ENCODE assay signal across 15 cellular contexts in genomic region chr12:81300454-81300853, GRCh38.
DNase-seq lines count a peak whose midpoint lies in the region; ATAC-seq, FAIRE-seq and TF ChIP-seq lines count a peak whose summit lies in the region.
"Had no signal": no experiment of that assay in that cellular context is flagged by ENCODE, and none has a peak within 500 bp of the region (broad histone marks: within the 10 kb centered on the region; RNA-seq: fewer than 3 reads in every experiment).

No MANE protein-coding gene starts in this region.

- H3K4me3 Mint-ChIP-seq in endothelial cell (ENCODE audit: unreplicated experiment) = no peak overlapping the region
- H3K4me3 Mint-ChIP-seq in stimulated activated naive CD8-positive, alpha-beta T cell treated with anti-CD3 and anti-CD28 coated beads, Interleukin-15, amount 100 ng/mL, for 72 hours = no peak overlapping the region

- H3K4me1 Mint-ChIP-seq in endothelial cell (ENCODE audit: unreplicated experiment) = no peaks in the 10 kb centered on the region
- H3K4me1 Mint-ChIP-seq in stimulated activated naive CD8-positive, alpha-beta T cell treated with anti-CD3 and anti-CD28 coated beads, Interleukin-15, amount 100 ng/mL, for 72 hours = no peaks in the 10 kb centered on the region

- no peak for ATAC-seq in stimulated activated naive CD8-positive, alpha-beta T cell treated with anti-CD3 and anti-CD28 coated beads, Interleukin-15, amount 100 ng/mL, for 72 hours

- H3K36me3 Mint-ChIP-seq in endothelial cell (ENCODE audit: low read depth, unreplicated experiment) = no peaks in the 10 kb centered on the region

- no peak overlapping the region for H3K27ac Mint-ChIP-seq in endothelial cell (ENCODE audit: unreplicated experiment)
- no peak overlapping the region for H3K27ac Mint-ChIP-seq in stimulated activated naive CD8-positive, alpha-beta T cell treated with anti-CD3 and anti-CD28 coated beads, Interleukin-15, amount 100 ng/mL, for 72 hours

- no peaks in the 10 kb centered on the region for H3K9me3 Mint-ChIP-seq in endothelial cell (ENCODE audit: unreplicated experiment)
- no peaks in the 10 kb centered on the region for H3K9me3 Mint-ChIP-seq in stimulated activated naive CD8-positive, alpha-beta T cell treated with anti-CD3 and anti-CD28 coated beads, Interleukin-15, amount 100 ng/mL, for 72 hours

- H3K4me3 ChIP-seq in NB4 (ENCODE audit: low read depth, low read length) = no peak overlapping the region

- FAIRE-seq in frontal cortex (lab: Jason Lieb, UNC) (no peak), GM19239 (lab: Jason Lieb, UNC) (no peak)
- FAIRE-seq: GM12892 had no signal

- no peak for TF ChIP-seq POLR2A in NB4 (IDR thresholded peaks at IDR 0.05; ENCODE audit: extremely low read depth, insufficient read length)

- DNase-seq in ELF-1 (ENCODE audit: low read depth, low spot score) = peak; percentile 4
- peak; percentile 2 for DNase-seq in NB4 (ENCODE audit: low read depth)
- peak; percentile 5 for DNase-seq in endothelial cell (ENCODE audit: low spot score)
- peak; percentile 70 for DNase-seq in left kidney (ENCODE audit: low read depth, low spot score)
- no peak for DNase-seq in frontal cortex (ENCODE audit: low spot score in 2 of 2)
- DNase-seq in GM19239 (ENCODE audit: insufficient read length, low spot score) = no peak
- DNase-seq in NCI-H187 treated with DMSO at 0.1 percent for 48 hours (lab: John Stamatoyannopoulos, UW) = no peak
- no peak for DNase-seq in stimulated activated naive CD8-positive, alpha-beta T cell treated with anti-CD3 and anti-CD28 coated beads, Interleukin-15, amount 100 ng/mL, for 72 hours
- DNase-seq: AML-193, MM.1S, NCI-H1417, NCI-H2029, NCI-H510A treated with DMSO at 0.1 percent for 48 hours, SIG-M5 had no signal

- no peak for TF ChIP-seq CTCF in NB4 (IDR thresholded peaks at IDR 0.05; ENCODE audit: low read depth, low read length)
- no peak for TF ChIP-seq CTCF in endothelial cell (IDR thresholded peaks at IDR 0.05; ENCODE audit: unreplicated experiment)

- H3K27me3 Mint-ChIP-seq in endothelial cell (ENCODE audit: unreplicated experiment) = no peaks in the 10 kb centered on the region
- H3K27me3 Mint-ChIP-seq in stimulated activated naive CD8-positive, alpha-beta T cell treated with anti-CD3 and anti-CD28 coated beads, Interleukin-15, amount 100 ng/mL, for 72 hours = no peaks in the 10 kb centered on the region

Comparison
In these comparisons a context has a peak if more than half of its experiments do, and no peak if none do; other contexts are left out.
1. DNase-seq: peak in ELF-1 (single experiment), NB4 (single experiment), endothelial cell (single experiment) and left kidney (single experiment); none in frontal cortex (0 of 2), GM19239 (single experiment), NCI-H187 treated with DMSO at 0.1 percent for 48 hours (single experiment) and stimulated activated naive CD8-positive, alpha-beta T cell treated with anti-CD3 and anti-CD28 coated beads, Interleukin-15, amount 100 ng/mL, for 72 hours (0 of 2).